1 cellular context compared by ENCODE assay signal in genomic region chr1:162235261-162235780, GRCh38.
A peak's percentile ranks its signal among the peaks of the same experiment; 100 is the strongest.
TF ChIP-seq lines count a peak whose summit lies in the region.

No MANE protein-coding gene starts in this region.

TF ChIP-seq in HepG2, 621 proteins besides CTCF, POLR2A, EP300 and RAD21 (continued from another document and continues in another):
- TF ChIP-seq PATZ1 (CRISPR knock-in tag; IDR thresholded peaks at IDR 0.05) (peak; percentile 61), CEBPG (CRISPR knock-in tag; IDR thresholded peaks at IDR 0.05) (peak; percentile 86), ZNF615 (CRISPR knock-in tag; IDR thresholded peaks at IDR 0.05; ENCODE audit: borderline replicate concordance) (no peak), PLRG1 (conservative IDR thresholded peaks at IDR 0.05) (no peak), ZFP36L2 (CRISPR knock-in tag; IDR thresholded peaks at IDR 0.05) (no peak), NPAS2 (CRISPR knock-in tag; IDR thresholded peaks at IDR 0.05; ENCODE audit: borderline replicate concordance) (no peak), GPBP1L1 (CRISPR knock-in tag; IDR thresholded peaks at IDR 0.05) (no peak), ZNF350 (CRISPR knock-in tag; IDR thresholded peaks at IDR 0.05; ENCODE audit: borderline replicate concordance, low read depth) (peak; percentile 41; the same call in 1 of the 2 replicates), ZNF704 (CRISPR knock-in tag; IDR thresholded peaks at IDR 0.05; ENCODE audit: borderline replicate concordance) (no peak), IRX3 (CRISPR knock-in tag; IDR thresholded peaks at IDR 0.05; ENCODE audit: borderline replicate concordance, low read depth) (no peak), ZNF326 (CRISPR knock-in tag; IDR thresholded peaks at IDR 0.05; ENCODE audit: borderline replicate concordance) (no peak), MXI1 (IDR thresholded peaks at IDR 0.05; ENCODE audit: borderline replicate concordance, low read depth, low read length) (0 out of 3 replicates have a peak, but pooled peaks have one; percentile 23), HNF4G (IDR thresholded peaks at IDR 0.05; ENCODE audit: borderline replicate concordance, low read depth, low read length) (peak; percentile 38; the same call in 1 of the 2 replicates), HNF4G (CRISPR knock-in tag; IDR thresholded peaks at IDR 0.05; ENCODE audit: borderline replicate concordance, low read depth) (no peak), ZNF530 (CRISPR knock-in tag; IDR thresholded peaks at IDR 0.05; ENCODE audit: low read depth) (no peak), KAT2B (IDR thresholded peaks at IDR 0.05; ENCODE audit: borderline replicate concordance, low read depth, low read length) (no peak), THYN1 (CRISPR knock-in tag; IDR thresholded peaks at IDR 0.05; ENCODE audit: borderline replicate concordance, low read depth) (no peak), ZBTB38 (CRISPR knock-in tag; IDR thresholded peaks at IDR 0.05) (peak; percentile 85), ZNF772 (CRISPR knock-in tag; IDR thresholded peaks at IDR 0.05) (no peak), ZNF235 (CRISPR knock-in tag; IDR thresholded peaks at IDR 0.05; ENCODE audit: borderline replicate concordance) (no peak), ZNF580 (CRISPR knock-in tag; IDR thresholded peaks at IDR 0.05; ENCODE audit: borderline replicate concordance, low read depth) (no peak; the same call in 1 of the 2 replicates), LBX2 (CRISPR knock-in tag; IDR thresholded peaks at IDR 0.05; ENCODE audit: borderline replicate concordance) (no peak), TEAD3 (CRISPR knock-in tag; optimal IDR thresholded peaks at IDR 0.05; ENCODE audit: borderline replicate concordance) (peak; percentile 92), ZBTB37 (CRISPR knock-in tag; IDR thresholded peaks at IDR 0.05) (peak; percentile 87), THAP11 (CRISPR knock-in tag; IDR thresholded peaks at IDR 0.05) (peak; percentile 51; the same call in 1 of the 2 replicates), ZNF274 (CRISPR knock-in tag; IDR thresholded peaks at IDR 0.05) (no peak), ZNF460 (CRISPR knock-in tag; IDR thresholded peaks at IDR 0.05; ENCODE audit: borderline replicate concordance) (no peak), CREM (IDR thresholded peaks at IDR 0.05) (peak; percentile 49; the same call in 1 of the 2 replicates), CREM (CRISPR knock-in tag; IDR thresholded peaks at IDR 0.05) (no peak), MTF1 (CRISPR knock-in tag; IDR thresholded peaks at IDR 0.05) (no peak), PLSCR1 (CRISPR knock-in tag; IDR thresholded peaks at IDR 0.05; ENCODE audit: borderline replicate concordance) (no peak), ZNF550 (CRISPR knock-in tag; IDR thresholded peaks at IDR 0.05; ENCODE audit: borderline replicate concordance) (no peak), HIVEP1 (CRISPR knock-in tag; IDR thresholded peaks at IDR 0.05) (no peak; the same call in 1 of the 2 replicates), ZNF446 (CRISPR knock-in tag; IDR thresholded peaks at IDR 0.05) (no peak), BHLHE40 (IDR thresholded peaks at IDR 0.05; ENCODE audit: low read length) (no peak), ZNF337 (CRISPR knock-in tag; IDR thresholded peaks at IDR 0.05; ENCODE audit: borderline replicate concordance, low read depth) (no peak), TBX2 (CRISPR knock-in tag; IDR thresholded peaks at IDR 0.05; ENCODE audit: borderline replicate concordance) (peak; percentile 36; the same call in 1 of the 2 replicates), NR2F2 (IDR thresholded peaks at IDR 0.05; ENCODE audit: borderline replicate concordance, low read depth) (peak; percentile 60; the same call in 1 of the 2 replicates), TMF1 (CRISPR knock-in tag; IDR thresholded peaks at IDR 0.05; ENCODE audit: low read depth) (no peak), ZNF44 (CRISPR knock-in tag; IDR thresholded peaks at IDR 0.05) (0 out of 2 replicates have a peak, but pooled peaks have one; percentile 56)
- TF ChIP-seq, protein P1, sequence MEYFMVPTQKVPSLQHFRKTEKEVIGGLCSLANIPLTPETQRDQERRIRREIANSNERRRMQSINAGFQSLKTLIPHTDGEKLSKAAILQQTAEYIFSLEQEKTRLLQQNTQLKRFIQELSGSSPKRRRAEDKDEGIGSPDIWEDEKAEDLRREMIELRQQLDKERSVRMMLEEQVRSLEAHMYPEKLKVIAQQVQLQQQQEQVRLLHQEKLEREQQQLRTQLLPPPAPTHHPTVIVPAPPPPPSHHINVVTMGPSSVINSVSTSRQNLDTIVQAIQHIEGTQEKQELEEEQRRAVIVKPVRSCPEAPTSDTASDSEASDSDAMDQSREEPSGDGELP (IDR thresholded peaks at IDR 0.05; ENCODE audit: borderline replicate concordance, low read depth), result peak; percentile 10; the same call in 1 of the 2 replicates
- TF ChIP-seq, protein P2, sequence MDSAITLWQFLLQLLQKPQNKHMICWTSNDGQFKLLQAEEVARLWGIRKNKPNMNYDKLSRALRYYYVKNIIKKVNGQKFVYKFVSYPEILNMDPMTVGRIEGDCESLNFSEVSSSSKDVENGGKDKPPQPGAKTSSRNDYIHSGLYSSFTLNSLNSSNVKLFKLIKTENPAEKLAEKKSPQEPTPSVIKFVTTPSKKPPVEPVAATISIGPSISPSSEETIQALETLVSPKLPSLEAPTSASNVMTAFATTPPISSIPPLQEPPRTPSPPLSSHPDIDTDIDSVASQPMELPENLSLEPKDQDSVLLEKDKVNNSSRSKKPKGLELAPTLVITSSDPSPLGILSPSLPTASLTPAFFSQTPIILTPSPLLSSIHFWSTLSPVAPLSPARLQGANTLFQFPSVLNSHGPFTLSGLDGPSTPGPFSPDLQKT (CRISPR knock-in tag; IDR thresholded peaks at IDR 0.05; ENCODE audit: borderline replicate concordance), result no peak
- TF ChIP-seq, protein P3, sequence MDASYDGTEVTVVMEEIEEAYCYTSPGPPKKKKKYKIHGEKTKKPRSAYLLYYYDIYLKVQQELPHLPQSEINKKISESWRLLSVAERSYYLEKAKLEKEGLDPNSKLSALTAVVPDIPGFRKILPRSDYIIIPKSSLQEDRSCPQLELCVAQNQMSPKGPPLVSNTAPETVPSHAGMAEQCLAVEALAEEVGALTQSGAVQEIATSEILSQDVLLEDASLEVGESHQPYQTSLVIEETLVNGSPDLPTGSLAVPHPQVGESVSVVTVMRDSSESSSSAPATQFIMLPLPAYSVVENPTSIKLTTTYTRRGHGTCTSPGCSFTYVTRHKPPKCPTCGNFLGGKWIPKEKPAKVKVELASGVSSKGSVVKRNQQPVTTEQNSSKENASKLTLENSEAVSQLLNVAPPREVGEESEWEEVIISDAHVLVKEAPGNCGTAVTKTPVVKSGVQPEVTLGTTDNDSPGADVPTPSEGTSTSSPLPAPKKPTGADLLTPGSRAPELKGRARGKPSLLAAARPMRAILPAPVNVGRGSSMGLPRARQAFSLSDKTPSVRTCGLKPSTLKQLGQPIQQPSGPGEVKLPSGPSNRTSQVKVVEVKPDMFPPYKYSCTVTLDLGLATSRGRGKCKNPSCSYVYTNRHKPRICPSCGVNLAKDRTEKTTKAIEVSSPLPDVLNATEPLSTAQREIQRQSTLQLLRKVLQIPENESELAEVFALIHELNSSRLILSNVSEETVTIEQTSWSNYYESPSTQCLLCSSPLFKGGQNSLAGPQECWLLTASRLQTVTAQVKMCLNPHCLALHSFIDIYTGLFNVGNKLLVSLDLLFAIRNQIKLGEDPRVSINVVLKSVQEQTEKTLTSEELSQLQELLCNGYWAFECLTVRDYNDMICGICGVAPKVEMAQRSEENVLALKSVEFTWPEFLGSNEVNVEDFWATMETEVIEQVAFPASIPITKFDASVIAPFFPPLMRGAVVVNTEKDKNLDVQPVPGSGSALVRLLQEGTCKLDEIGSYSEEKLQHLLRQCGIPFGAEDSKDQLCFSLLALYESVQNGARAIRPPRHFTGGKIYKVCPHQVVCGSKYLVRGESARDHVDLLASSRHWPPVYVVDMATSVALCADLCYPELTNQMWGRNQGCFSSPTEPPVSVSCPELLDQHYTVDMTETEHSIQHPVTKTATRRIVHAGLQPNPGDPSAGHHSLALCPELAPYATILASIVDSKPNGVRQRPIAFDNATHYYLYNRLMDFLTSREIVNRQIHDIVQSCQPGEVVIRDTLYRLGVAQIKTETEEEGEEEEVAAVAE (CRISPR knock-in tag; IDR thresholded peaks at IDR 0.05; ENCODE audit: borderline replicate concordance), result peak; percentile 42; the same call in 1 of the 2 replicates
- TF ChIP-seq, protein P4, sequence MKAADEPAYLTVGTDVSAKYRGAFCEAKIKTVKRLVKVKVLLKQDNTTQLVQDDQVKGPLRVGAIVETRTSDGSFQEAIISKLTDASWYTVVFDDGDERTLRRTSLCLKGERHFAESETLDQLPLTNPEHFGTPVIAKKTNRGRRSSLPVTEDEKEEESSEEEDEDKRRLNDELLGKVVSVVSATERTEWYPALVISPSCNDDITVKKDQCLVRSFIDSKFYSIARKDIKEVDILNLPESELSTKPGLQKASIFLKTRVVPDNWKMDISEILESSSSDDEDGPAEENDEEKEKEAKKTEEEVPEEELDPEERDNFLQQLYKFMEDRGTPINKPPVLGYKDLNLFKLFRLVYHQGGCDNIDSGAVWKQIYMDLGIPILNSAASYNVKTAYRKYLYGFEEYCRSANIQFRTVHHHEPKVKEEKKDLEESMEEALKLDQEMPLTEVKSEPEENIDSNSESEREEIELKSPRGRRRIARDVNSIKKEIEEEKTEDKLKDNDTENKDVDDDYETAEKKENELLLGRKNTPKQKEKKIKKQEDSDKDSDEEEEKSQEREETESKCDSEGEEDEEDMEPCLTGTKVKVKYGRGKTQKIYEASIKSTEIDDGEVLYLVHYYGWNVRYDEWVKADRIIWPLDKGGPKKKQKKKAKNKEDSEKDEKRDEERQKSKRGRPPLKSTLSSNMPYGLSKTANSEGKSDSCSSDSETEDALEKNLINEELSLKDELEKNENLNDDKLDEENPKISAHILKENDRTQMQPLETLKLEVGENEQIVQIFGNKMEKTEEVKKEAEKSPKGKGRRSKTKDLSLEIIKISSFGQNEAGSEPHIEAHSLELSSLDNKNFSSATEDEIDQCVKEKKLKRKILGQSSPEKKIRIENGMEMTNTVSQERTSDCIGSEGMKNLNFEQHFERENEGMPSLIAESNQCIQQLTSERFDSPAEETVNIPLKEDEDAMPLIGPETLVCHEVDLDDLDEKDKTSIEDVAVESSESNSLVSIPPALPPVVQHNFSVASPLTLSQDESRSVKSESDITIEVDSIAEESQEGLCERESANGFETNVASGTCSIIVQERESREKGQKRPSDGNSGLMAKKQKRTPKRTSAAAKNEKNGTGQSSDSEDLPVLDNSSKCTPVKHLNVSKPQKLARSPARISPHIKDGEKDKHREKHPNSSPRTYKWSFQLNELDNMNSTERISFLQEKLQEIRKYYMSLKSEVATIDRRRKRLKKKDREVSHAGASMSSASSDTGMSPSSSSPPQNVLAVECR (CRISPR knock-in tag; IDR thresholded peaks at IDR 0.05; ENCODE audit: borderline replicate concordance), result peak; percentile 65; the same call in 1 of the 2 replicates
